17 cellular contexts compared by ENCODE assay signal in genomic region chr1:156908541-156908940, GRCh38. TPM values are rescaled to one million over a fixed set of nuclear protein-coding genes. Genes with fewer than 3 reads are reported as not detected.
"Had no signal": no experiment of that assay in that cellular context is flagged by ENCODE, and none has a peak within 500 bp of the region (broad histone marks: within the 10 kb centered on the region; RNA-seq: fewer than 3 reads in every experiment).

No MANE protein-coding gene starts in this region.

- H3K4me3 Mint-ChIP-seq: activated B cell treated with CpG ODN at 0.5 μM for 24 hours; activated CD8-positive, alpha-beta T cell treated with anti-CD3 and anti-CD28 coated beads for 36 hours; activated T-cell treated with anti-CD3 and anti-CD28 coated beads, Interleukin-2, amount 50 U/mL, for 4 hours; neural crest cell had no signal

- H3K4me3 ChIP-seq: cardiac muscle cell, sigmoid colon, spleen had no signal

- H3K27me3 ChIP-seq: cardiac muscle cell, pancreas had no signal

- H3K9me3 ChIP-seq: pancreas, sigmoid colon, spleen had no signal

- DNase-seq: activated B cell treated with CpG ODN at 0.5 μM for 24 hours; activated CD4-positive, alpha-beta T cell treated with anti-CD3 and anti-CD28 coated beads for 48 hours; activated CD8-positive, alpha-beta T cell treated with anti-CD3 and anti-CD28 coated beads for 36 hours; activated effector memory CD4-positive, alpha-beta T cell treated with Interleukin-2 at 50 U/mL for 16 hours; activated naive CD4-positive, alpha-beta T cell treated with anti-CD3 and anti-CD28 coated beads, Interleukin-2, amount 50 U/mL, for 16 hours; activated T-cell treated with anti-CD3 and anti-CD28 coated beads, Interleukin-2, amount 50 U/mL, for 4 hours; effector CD4-positive, alpha-beta T cell; foreskin melanocyte; left cardiac atrium; sigmoid colon; spleen had no signal

- H3K4me1 ChIP-seq: pancreas, sigmoid colon had no signal

- H3K9me3 Mint-ChIP-seq: activated B cell treated with CpG ODN at 0.5 μM for 24 hours; activated CD8-positive, alpha-beta T cell treated with anti-CD3 and anti-CD28 coated beads for 36 hours; activated T-cell treated with anti-CD3 and anti-CD28 coated beads, Interleukin-2, amount 50 U/mL, for 4 hours; neural crest cell had no signal

- H3K27ac Mint-ChIP-seq: activated B cell treated with CpG ODN at 0.5 μM for 24 hours; activated CD8-positive, alpha-beta T cell treated with anti-CD3 and anti-CD28 coated beads for 36 hours had no signal

- H3K4me1 Mint-ChIP-seq: activated B cell treated with CpG ODN at 0.5 μM for 24 hours had no signal

- H3K36me3 ChIP-seq: cardiac muscle cell, pancreas, sigmoid colon had no signal

- H3K27ac ChIP-seq: cardiac muscle cell, pancreas, sigmoid colon, spleen had no signal

- ATAC-seq: activated CD8-positive, alpha-beta T cell treated with anti-CD3 and anti-CD28 coated beads for 36 hours; activated T-cell treated with anti-CD3 and anti-CD28 coated beads, Interleukin-2, amount 50 U/mL, for 4 hours; left cardiac atrium had no signal

RNA-seq across cellular contexts. Expression of gene LRRC71, which starts 11.9 kb away (rescaled TPM):
- total RNA-seq: activated B cell treated with CpG ODN at 0.5 μM for 24 hours; activated CD8-positive, alpha-beta T cell treated with anti-CD3 and anti-CD28 coated beads for 36 hours; activated T-cell treated with anti-CD3 and anti-CD28 coated beads, Interleukin-2, amount 50 U/mL, for 4 hours; fibroblast of lung; left cardiac atrium; neural crest cell; pancreas; sigmoid colon; T-helper 2 cell treated with Interferon-gamma antibody and Interleukin-4, amounts not matched to agents 100 ng/mL and 5 ng/mL, for 36 hours had no signal

RNA-seq across cellular contexts. Expression of gene PEAR1, which starts 15.0 kb away (rescaled TPM):
- total RNA-seq: activated B cell treated with CpG ODN at 0.5 μM for 24 hours had no signal

RNA-seq across cellular contexts. Expression of gene NTRK1, which starts 47.9 kb away (rescaled TPM):
- total RNA-seq: endothelial cell of umbilical vein, fibroblast of lung had no signal

RNA-seq across cellular contexts. Expression of gene INSRR, which starts 49.6 kb away (rescaled TPM):
- total RNA-seq: activated B cell treated with CpG ODN at 0.5 μM for 24 hours, endothelial cell of umbilical vein, fibroblast of lung, sigmoid colon had no signal
